Comparison of ENCODE assay signal across 1 cellular context in genomic region chr5:176878906-176879662, GRCh38.
TF ChIP-seq lines count a peak whose summit lies in the region.

No MANE protein-coding gene starts in this region.

TF ChIP-seq in H1, 55 proteins besides CTCF, POLR2A, EP300 and RAD21:
- TF ChIP-seq CHD7 (IDR thresholded peaks at IDR 0.05; ENCODE audit: insufficient replicate concordance, low read length): no peak
- no peak for TF ChIP-seq USF2 (IDR thresholded peaks at IDR 0.05; ENCODE audit: low read length)
- TF ChIP-seq SUZ12 (IDR thresholded peaks at IDR 0.05; ENCODE audit: low read length): no peak
- no peak for TF ChIP-seq SIN3A (conservative IDR thresholded peaks at IDR 0.05 in 1 of 2, IDR thresholded peaks at IDR 0.05 in 1 of 2; ENCODE audit: low read depth in 1 of 2, low read length in 2 of 2)
- TF ChIP-seq KDM4A (IDR thresholded peaks at IDR 0.05; ENCODE audit: low read depth, low read length, severe bottlenecking): no peak
- TF ChIP-seq SP1 (IDR thresholded peaks at IDR 0.05; ENCODE audit: low read depth, low read length): no peak
- TF ChIP-seq HDAC2 (IDR thresholded peaks at IDR 0.05; ENCODE audit: borderline replicate concordance in 1 of 2, low read depth in 2 of 2, low read length in 2 of 2): no peak
- no peak for TF ChIP-seq PHF8 (conservative IDR thresholded peaks at IDR 0.05; ENCODE audit: low read depth, low read length)
- no peak for TF ChIP-seq HDAC6 (IDR thresholded peaks at IDR 0.05; ENCODE audit: low read depth, low read length)
- TF ChIP-seq EZH2 (IDR thresholded peaks at IDR 0.05; ENCODE audit: low read depth, low read length, severe bottlenecking): no peak
- TF ChIP-seq TAF1 (IDR thresholded peaks at IDR 0.05; ENCODE audit: low read depth, low read length): no peak
- TF ChIP-seq MAFK (IDR thresholded peaks at IDR 0.05; ENCODE audit: low read depth, low read length): no peak
- TF ChIP-seq RNF2 (IDR thresholded peaks at IDR 0.05; ENCODE audit: borderline replicate concordance, low read depth, low read length, missing control alignments, poor library complexity, severe bottlenecking): no peak
- TF ChIP-seq NANOG (IDR thresholded peaks at IDR 0.05; ENCODE audit: insufficient read depth, low read depth, low read length, poor library complexity, severe bottlenecking): no peak
- TF ChIP-seq KDM5A (IDR thresholded peaks at IDR 0.05; ENCODE audit: low read length): no peak
- no peak for TF ChIP-seq POLR2AphosphoS5 (IDR thresholded peaks at IDR 0.05; ENCODE audit: low read depth, low read length)
- TF ChIP-seq CEBPB (IDR thresholded peaks at IDR 0.05; ENCODE audit: low read depth, low read length): no peak
- TF ChIP-seq SP2 (IDR thresholded peaks at IDR 0.05; ENCODE audit: low read length): no peak
- no peak for TF ChIP-seq POU5F1 (IDR thresholded peaks at IDR 0.05; ENCODE audit: low read depth, low read length)
